Comparison of ENCODE assay signal across 8 cellular contexts in the genomic region with DNA sequence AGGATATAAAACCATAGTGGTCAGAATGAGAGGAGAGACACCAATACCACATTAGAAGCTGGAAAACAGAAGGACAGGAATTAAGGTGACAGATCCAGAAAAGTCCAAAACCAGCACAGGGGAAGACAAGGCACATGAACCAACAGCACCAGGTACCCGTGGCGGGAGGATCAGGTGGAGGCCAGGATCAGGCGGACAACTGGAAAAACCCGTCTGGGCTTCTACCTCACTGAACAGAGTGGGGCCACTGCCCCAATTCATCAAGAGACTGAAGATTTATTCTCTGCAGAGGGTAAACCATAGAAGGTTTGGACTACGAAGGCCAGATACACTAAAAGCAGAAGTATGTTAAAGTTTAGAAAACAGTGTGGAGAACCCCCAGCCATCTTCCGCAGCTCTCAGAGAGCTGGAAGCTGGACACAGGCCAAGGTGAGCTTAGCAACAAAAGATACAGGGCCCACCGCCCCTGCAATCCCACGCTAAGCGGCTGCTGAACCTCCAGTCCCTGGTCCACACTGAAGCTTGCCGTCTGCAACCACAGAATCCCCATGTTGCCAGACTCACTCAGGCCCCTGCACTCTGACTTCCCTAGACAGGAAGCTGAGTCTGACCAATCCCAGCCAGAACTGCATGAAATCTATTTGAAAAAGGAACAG. TPM values are rescaled to one million over a fixed set of nuclear protein-coding genes. Genes with fewer than 3 reads are reported as not detected.
DNase-seq lines count a peak whose midpoint lies in the region; ATAC-seq, FAIRE-seq and TF ChIP-seq lines count a peak whose summit lies in the region.

No MANE protein-coding gene starts in this region.

- no peaks in the 10 kb centered on the region for H3K27me3 Mint-ChIP-seq in progenitor cell of endocrine pancreas

- H3K9me3 Mint-ChIP-seq in progenitor cell of endocrine pancreas (ENCODE audit: low read depth), result peaks cover 2% of the 10 kb centered on the region

- FAIRE-seq in GM12892 (lab: Jason Lieb, UNC), result no peak

- no peak overlapping the region for H3K4me3 Mint-ChIP-seq in progenitor cell of endocrine pancreas (ENCODE audit: low read depth)

- no peak overlapping the region for H3K4me3 ChIP-seq in cardiac fibroblast (replicated peaks in 1 of 2; ENCODE audit: low read depth in 2 of 2, low read length in 2 of 2)

- TF ChIP-seq CTCF in cardiac fibroblast (IDR thresholded peaks at IDR 0.05; ENCODE audit: low read depth, low read length), result no peak
- TF ChIP-seq CTCF in progenitor cell of endocrine pancreas (IDR thresholded peaks at IDR 0.05; ENCODE audit: unreplicated experiment), result no peak

- peaks cover 4% of the 10 kb centered on the region for H3K36me3 Mint-ChIP-seq in progenitor cell of endocrine pancreas (ENCODE audit: insufficient read depth)

- in situ Hi-C loops in KBM-7 (cut with MboI; ENCODE audit: low pct_unique_long_range_greater_than_20kb, low sequenced_read_pairs), result no loop called here

- peak; percentile 23 for DNase-seq in GM12892 (ENCODE audit: insufficient read length)
- peak; percentile 84 for DNase-seq in KBM-7
- peak; percentile 53 to 60 for DNase-seq in cardiac fibroblast (ENCODE audit: low read depth in 2 of 2)
- no peak for DNase-seq in progenitor cell of endocrine pancreas (ENCODE audit: low spot score, unreplicated experiment)
- DNase-seq in activated naive CD4-positive, alpha-beta T cell treated with Interleukin-2 at 50 U/mL for 16 hours, result no peak
- no peak for DNase-seq in amygdala (lab: John Stamatoyannopoulos, UW)

- TF ChIP-seq POLR2A in GM12892 (IDR thresholded peaks at IDR 0.05; ENCODE audit: low read depth, low read length), result no peak

- peaks cover 4% of the 10 kb centered on the region for H3K4me1 Mint-ChIP-seq in progenitor cell of endocrine pancreas (ENCODE audit: low read depth)

- ATAC-seq in GM21447 (IDR thresholded peaks at IDR 0.05; ENCODE audit: unreplicated experiment), result no peak
- ATAC-seq in HG03139 (IDR thresholded peaks at IDR 0.05; ENCODE audit: unreplicated experiment), result no peak

- H3K27ac Mint-ChIP-seq in progenitor cell of endocrine pancreas, result peak overlapping the region; percentile 79

RNA-seq across cellular contexts. Expression of gene ABHD12, which starts 29.9 kb away (rescaled TPM):
- 29.1 TPM for polyA plus RNA-seq in GM12892 (2012; ENCODE audit: missing spikeins)
- 51.3 and 54.9 TPM in 2 replicates for total RNA-seq in progenitor cell of endocrine pancreas

RNA-seq across cellular contexts. Expression of gene GINS1, which starts 46.7 kb away (rescaled TPM):
- polyA plus RNA-seq in GM12892 (2012; ENCODE audit: missing spikeins), result 17.0 TPM
- total RNA-seq in progenitor cell of endocrine pancreas, result 25.2 and 29.0 TPM in 2 replicates

Comparison
In these comparisons a context has a peak if more than half of its experiments do, and no peak if none do; other contexts are left out.
1. DNase-seq: peak in GM12892 (single experiment), KBM-7 (single experiment) and cardiac fibroblast (2 of 2); none in progenitor cell of endocrine pancreas (single experiment), activated naive CD4-positive, alpha-beta T cell treated with Interleukin-2 at 50 U/mL for 16 hours (single experiment) and amygdala (0 of 56).